ENCODE assay signal across 1 cellular context in genomic region chr12:790253-790563, GRCh38.
TF ChIP-seq lines count a peak whose summit lies in the region.

No MANE protein-coding gene starts in this region.

TF ChIP-seq in K562, 482 proteins besides CTCF, POLR2A, EP300 and RAD21 (continued from another document):
- TF ChIP-seq, protein P1, sequence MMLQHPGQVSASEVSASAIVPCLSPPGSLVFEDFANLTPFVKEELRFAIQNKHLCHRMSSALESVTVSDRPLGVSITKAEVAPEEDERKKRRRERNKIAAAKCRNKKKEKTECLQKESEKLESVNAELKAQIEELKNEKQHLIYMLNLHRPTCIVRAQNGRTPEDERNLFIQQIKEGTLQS (IDR thresholded peaks at IDR 0.05), result peak; percentile 78
- TF ChIP-seq, protein P1 (CRISPR knock-in tag; conservative IDR thresholded peaks at IDR 0.05), result no peak
- TF ChIP-seq YY1 (IDR thresholded peaks at IDR 0.05; ENCODE audit: borderline replicate concordance in 1 of 3, control insufficient read depth in 1 of 3, extremely low read depth in 1 of 3, insufficient read depth in 3 of 3, insufficient read length in 1 of 3, insufficient replicate concordance in 2 of 3, low read depth in 1 of 3, low read length in 2 of 3) (peak in 1 of 3 experiments; percentile 57), JUN (IDR thresholded peaks at IDR 0.05; ENCODE audit: borderline replicate concordance, low read depth, low read length) (0 out of 2 replicates have a peak, but pooled peaks have one; percentile 21), JUN (CRISPR knock-in tag; IDR thresholded peaks at IDR 0.05; ENCODE audit: borderline replicate concordance) (no peak), POLR3A (IDR thresholded peaks at IDR 0.05; ENCODE audit: borderline replicate concordance, extremely low read depth, insufficient read depth, insufficient read length) (no peak), L3MBTL2 (IDR thresholded peaks at IDR 0.05) (no peak), NFYB (IDR thresholded peaks at IDR 0.05; ENCODE audit: extremely low read depth, insufficient read length) (no peak), GTF2A2 (tag; IDR thresholded peaks at IDR 0.05) (no peak), ZNF384 (IDR thresholded peaks at IDR 0.05; ENCODE audit: low read depth, low read length) (no peak), NFIC (IDR thresholded peaks at IDR 0.05) (peak; percentile 56), SMARCA4 (IDR thresholded peaks at IDR 0.05) (0 out of 2 replicates have a peak, but pooled peaks have one; percentile 43), FOSL1 (tag; conservative IDR thresholded peaks at IDR 0.05) (0 out of 2 replicates have a peak, but pooled peaks have one; percentile 38), JUND (IDR thresholded peaks at IDR 0.05; ENCODE audit: borderline replicate concordance, low read depth, low read length) (peak; percentile 68; the same call in 1 of the 2 replicates), JUND (tag; IDR thresholded peaks at IDR 0.05; ENCODE audit: borderline replicate concordance, low read depth, low read length) (peak; percentile 45; the same call in 1 of the 3 replicates), NCOA6 (IDR thresholded peaks at IDR 0.05) (no peak)
- TF ChIP-seq, protein P2, sequence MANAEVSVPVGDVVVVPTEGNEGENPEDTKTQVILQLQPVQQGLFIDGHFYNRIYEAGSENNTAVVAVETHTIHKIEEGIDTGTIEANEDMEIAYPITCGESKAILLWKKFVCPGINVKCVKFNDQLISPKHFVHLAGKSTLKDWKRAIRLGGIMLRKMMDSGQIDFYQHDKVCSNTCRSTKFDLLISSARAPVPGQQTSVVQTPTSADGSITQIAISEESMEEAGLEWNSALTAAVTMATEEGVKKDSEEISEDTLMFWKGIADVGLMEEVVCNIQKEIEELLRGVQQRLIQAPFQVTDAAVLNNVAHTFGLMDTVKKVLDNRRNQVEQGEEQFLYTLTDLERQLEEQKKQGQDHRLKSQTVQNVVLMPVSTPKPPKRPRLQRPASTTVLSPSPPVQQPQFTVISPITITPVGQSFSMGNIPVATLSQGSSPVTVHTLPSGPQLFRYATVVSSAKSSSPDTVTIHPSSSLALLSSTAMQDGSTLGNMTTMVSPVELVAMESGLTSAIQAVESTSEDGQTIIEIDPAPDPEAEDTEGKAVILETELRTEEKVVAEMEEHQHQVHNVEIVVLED (CRISPR knock-in tag; IDR thresholded peaks at IDR 0.05), result no peak
- TF ChIP-seq, protein P3, sequence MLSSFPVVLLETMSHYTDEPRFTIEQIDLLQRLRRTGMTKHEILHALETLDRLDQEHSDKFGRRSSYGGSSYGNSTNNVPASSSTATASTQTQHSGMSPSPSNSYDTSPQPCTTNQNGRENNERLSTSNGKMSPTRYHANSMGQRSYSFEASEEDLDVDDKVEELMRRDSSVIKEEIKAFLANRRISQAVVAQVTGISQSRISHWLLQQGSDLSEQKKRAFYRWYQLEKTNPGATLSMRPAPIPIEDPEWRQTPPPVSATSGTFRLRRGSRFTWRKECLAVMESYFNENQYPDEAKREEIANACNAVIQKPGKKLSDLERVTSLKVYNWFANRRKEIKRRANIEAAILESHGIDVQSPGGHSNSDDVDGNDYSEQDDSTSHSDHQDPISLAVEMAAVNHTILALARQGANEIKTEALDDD (IDR thresholded peaks at IDR 0.05), result no peak
- TF ChIP-seq, protein P4, sequence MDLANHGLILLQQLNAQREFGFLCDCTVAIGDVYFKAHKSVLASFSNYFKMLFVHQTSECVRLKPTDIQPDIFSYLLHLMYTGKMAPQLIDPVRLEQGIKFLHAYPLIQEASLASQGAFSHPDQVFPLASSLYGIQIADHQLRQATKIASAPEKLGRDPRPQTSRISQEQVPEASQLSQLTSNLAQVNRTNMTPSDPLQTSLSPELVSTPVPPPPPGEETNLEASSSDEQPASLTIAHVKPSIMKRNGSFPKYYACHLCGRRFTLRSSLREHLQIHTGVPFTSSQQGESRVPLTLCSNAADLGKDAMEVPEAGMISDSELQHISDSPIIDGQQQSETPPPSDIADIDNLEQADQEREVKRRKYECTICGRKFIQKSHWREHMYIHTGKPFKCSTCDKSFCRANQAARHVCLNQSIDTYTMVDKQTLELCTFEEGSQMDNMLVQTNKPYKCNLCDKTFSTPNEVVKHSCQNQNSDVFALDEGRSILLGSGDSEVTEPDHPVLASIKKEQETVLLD (IDR thresholded peaks at IDR 0.05), result no peak
